ENCODE assay signal across 22 cellular contexts in genomic region chr2:10972683-10973433, GRCh38.
"Had no signal": no experiment of that assay in that cellular context is flagged by ENCODE, and none has a peak within 500 bp of the region (broad histone marks: within the 10 kb centered on the region; RNA-seq: fewer than 3 reads in every experiment).

No MANE protein-coding gene starts in this region.

- H3K9me3 ChIP-seq: body of pancreas, left lung, psoas muscle, right atrium auricular region, stomach, suprapubic skin, tibial nerve had no signal

- H3K9me3 Mint-ChIP-seq: activated T-cell treated with anti-CD3 and anti-CD28 coated beads, Interleukin-2, amount 50 U/mL, for 4 hours; immature natural killer cell; T-cell had no signal

- H3K36me3 Mint-ChIP-seq: immature natural killer cell; naive thymus-derived CD4-positive, alpha-beta T cell; T-cell had no signal

- H3K27ac ChIP-seq: body of pancreas, cardiac muscle cell, foreskin keratinocyte, left lung, psoas muscle, right atrium auricular region, stomach, suprapubic skin, tibial nerve had no signal

- H3K27me3 ChIP-seq: body of pancreas, right atrium auricular region, tibial nerve had no signal

- H3K4me3 ChIP-seq: body of pancreas, cardiac muscle cell, left lung, lung, psoas muscle, right atrium auricular region, stomach, suprapubic skin, tibial nerve had no signal

- ATAC-seq: activated T-cell treated with anti-CD3 and anti-CD28 coated beads, Interleukin-2, amount 50 U/mL, for 4 hours; body of pancreas; foreskin keratinocyte; left lung; naive thymus-derived CD4-positive, alpha-beta T cell; psoas muscle; T-cell had no signal

- H3K4me3 Mint-ChIP-seq: activated T-cell treated with anti-CD3 and anti-CD28 coated beads, Interleukin-2, amount 50 U/mL, for 4 hours; immature natural killer cell; naive thymus-derived CD4-positive, alpha-beta T cell; T-cell had no signal

- DNase-seq: activated CD4-positive, alpha-beta T cell treated with anti-CD3 and anti-CD28 coated beads, Interleukin-2, amount 50 U/mL, for 4 hours; activated CD8-positive, alpha-beta memory T cell treated with anti-CD3 and anti-CD28 coated beads, Interleukin-2, amount 50 U/mL, for 48 hours; activated naive CD4-positive, alpha-beta T cell treated with anti-CD3 and anti-CD28 coated beads, Interleukin-2, amount 50 U/mL, for 16 hours; activated T-cell treated with anti-CD3 and anti-CD28 coated beads, Interleukin-2, amount 50 U/mL, for 4 hours; anterior cingulate cortex; body of pancreas; effector CD4-positive, alpha-beta T cell; foreskin keratinocyte; immature natural killer cell; kidney glomerular epithelial cell; naive thymus-derived CD4-positive, alpha-beta T cell; psoas muscle; stimulated activated CD4-positive, alpha-beta T cell treated with anti-CD3 and anti-CD28 coated beads, Interleukin-1b, Interleukin-23, amount 100 ng/mL, for 48 hours; stomach; T-cell had no signal

- FAIRE-seq: TTC549 had no signal

- H3K27ac Mint-ChIP-seq: immature natural killer cell; naive thymus-derived CD4-positive, alpha-beta T cell; T-cell had no signal

- H3K36me3 ChIP-seq: cardiac muscle cell, left lung, right atrium auricular region, stomach, suprapubic skin, tibial nerve had no signal

- H3K4me1 ChIP-seq: body of pancreas, foreskin keratinocyte, left lung, psoas muscle, stomach, suprapubic skin, tibial nerve had no signal
